In the genomic region with DNA sequence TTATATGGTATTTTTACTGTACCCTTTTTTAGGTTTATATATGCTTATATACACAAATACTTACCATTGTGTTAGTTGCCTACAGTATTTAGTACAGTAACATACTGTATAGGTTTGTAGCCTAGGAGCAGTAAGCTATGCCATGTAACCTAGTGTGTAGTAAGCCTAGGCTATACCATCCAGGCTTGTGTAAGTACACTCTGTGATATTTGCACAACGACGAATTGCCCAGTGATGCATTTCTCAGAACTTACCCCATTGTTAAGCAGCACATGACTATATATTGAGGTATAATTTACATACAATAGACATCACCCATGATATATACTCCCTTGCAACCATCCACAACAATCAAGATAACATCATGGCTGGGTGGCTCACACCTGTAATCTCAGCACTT, we compare ENCODE assay signal across 21 cellular contexts.
"Had no signal": no experiment of that assay in that cellular context is flagged by ENCODE, and none has a peak within 500 bp of the region (broad histone marks: within the 10 kb centered on the region; RNA-seq: fewer than 3 reads in every experiment).

No MANE protein-coding gene starts in this region.

- H3K4me1 Mint-ChIP-seq: nephron had no signal

- H2AFZ ChIP-seq: parathyroid adenoma had no signal

- DNase-seq: dermis blood vessel endothelial cell; erythroblast; foreskin keratinocyte; kidney; left cardiac atrium; left ventricle myocardium superior; mesenchymal stem cell; midbrain; naive B cell; sigmoid colon; stimulated activated CD8-positive, alpha-beta memory T cell treated with anti-CD3 and anti-CD28 coated beads, Interleukin-4, amount 100 ng/mL, for 48 hours; stimulated activated naive CD8-positive, alpha-beta T cell treated with anti-CD3 and anti-CD28 coated beads, Interleukin-15, Interleukin-2, amounts not matched to agents 100 U/mL and 50 U/mL, for 24 hours; thyroid gland had no signal

- H3K4me1 ChIP-seq: foreskin keratinocyte, parathyroid adenoma, suprapubic skin, thyroid gland had no signal

- H3K9me3 Mint-ChIP-seq: stimulated activated effector memory CD8-positive, alpha-beta T cell treated with anti-CD3 and anti-CD28 coated beads, Interleukin-12 subunit alpha, Interleukin-12 subunit beta, amount 100 ng/mL, for 72 hours had no signal

- FAIRE-seq: kidney, urothelium cell line had no signal

- H3K27me3 ChIP-seq: foreskin keratinocyte, sigmoid colon, suprapubic skin, thyroid gland had no signal

- H3K9ac ChIP-seq: parathyroid adenoma had no signal

- H3K27me3 Mint-ChIP-seq: naive B cell, type B pancreatic cell had no signal

- H3K4me3 Mint-ChIP-seq: nephron; stimulated activated effector memory CD8-positive, alpha-beta T cell treated with anti-CD3 and anti-CD28 coated beads, Interleukin-12 subunit alpha, Interleukin-12 subunit beta, amount 100 ng/mL, for 72 hours; type B pancreatic cell had no signal

- H3K4me3 ChIP-seq: lung, sigmoid colon, skin epidermis, suprapubic skin, thyroid gland had no signal

- ATAC-seq: foreskin keratinocyte; left cardiac atrium; left ventricle myocardium superior; stimulated activated effector memory CD8-positive, alpha-beta T cell treated with anti-CD3 and anti-CD28 coated beads, Interleukin-12 subunit alpha, Interleukin-12 subunit beta, amount 100 ng/mL, for 72 hours; stimulated activated naive CD8-positive, alpha-beta T cell treated with anti-CD3 and anti-CD28 coated beads, Interleukin-15, Interleukin-2, amounts not matched to agents 100 U/mL and 50 U/mL, for 24 hours had no signal

- H3K36me3 ChIP-seq: sigmoid colon, suprapubic skin, thyroid gland had no signal

- H3K27ac Mint-ChIP-seq: nephron; stimulated activated effector memory CD8-positive, alpha-beta T cell treated with anti-CD3 and anti-CD28 coated beads, Interleukin-12 subunit alpha, Interleukin-12 subunit beta, amount 100 ng/mL, for 72 hours; type B pancreatic cell had no signal

- H3K36me3 Mint-ChIP-seq: naive B cell had no signal

- H3K27ac ChIP-seq: foreskin keratinocyte, parathyroid adenoma, sigmoid colon, skin epidermis, suprapubic skin, thyroid gland had no signal

- H3K9me3 ChIP-seq: sigmoid colon, suprapubic skin, thyroid gland had no signal
